8 cellular contexts compared by ENCODE assay signal in the genomic region with DNA sequence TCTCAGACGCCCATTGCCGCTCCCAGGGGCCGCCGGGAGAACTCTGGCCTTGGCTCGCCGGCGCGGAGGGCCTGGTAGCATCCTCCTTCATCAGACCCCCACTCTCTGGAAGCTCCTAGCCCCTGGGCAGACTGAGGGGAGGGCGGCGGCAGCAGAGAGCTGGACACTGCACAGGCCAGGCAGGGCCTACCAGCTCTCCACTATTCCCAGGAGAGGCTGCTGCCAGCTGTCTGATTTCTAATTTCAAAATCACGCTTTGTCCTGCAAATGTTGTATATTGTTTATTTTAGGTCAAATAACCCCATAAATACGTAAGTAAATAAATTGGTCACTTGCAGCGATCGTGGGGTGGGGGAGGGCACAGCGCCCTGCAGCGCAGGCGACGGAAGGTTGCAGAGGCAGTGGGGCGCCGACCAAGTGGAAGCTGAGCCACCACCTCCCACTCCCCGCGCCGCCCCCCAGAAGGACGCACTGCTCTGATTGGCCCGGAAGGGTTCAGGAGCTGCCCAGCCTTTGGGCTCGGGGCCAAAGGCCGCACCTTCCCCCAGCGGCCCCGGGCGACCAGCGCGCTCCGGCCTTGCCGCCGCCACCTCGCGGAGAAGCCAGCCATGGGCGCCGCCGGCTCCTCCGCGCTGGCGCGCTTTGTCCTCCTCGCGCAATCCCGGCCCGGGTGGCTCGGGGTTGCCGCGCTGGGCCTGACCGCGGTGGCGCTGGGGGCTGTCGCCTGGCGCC. TPM values are rescaled to one million over a fixed set of nuclear protein-coding genes. Genes with fewer than 3 reads are reported as not detected.
DNase-seq lines count a peak whose midpoint lies in the region; ATAC-seq and TF ChIP-seq lines count a peak whose summit lies in the region.

A gene (plus strand): TSS at position 577 of the 732 bp plus-strand sequence. CDS start 32 bp downstream, at position 609.

- H3K27me3 ChIP-seq in brain microvascular endothelial cell (replicated peaks) (no peaks in the 10 kb centered on the region), gastrocnemius medialis (no peaks in the 10 kb centered on the region)

- TF ChIP-seq CTCF in brain microvascular endothelial cell (IDR thresholded peaks at IDR 0.05; ENCODE audit: low read depth, low read length, missing control alignments) (no peak), gastrocnemius medialis (IDR thresholded peaks at IDR 0.05 in 4 of 5, conservative IDR thresholded peaks at IDR 0.05 in 1 of 5) (peak in 2 of 5 experiments; percentile 29 to 48)

- no peaks in the 10 kb centered on the region for H3K9me3 ChIP-seq in gastrocnemius medialis

- DNase-seq in ACHN (peak; percentile 79), NCI-H446 treated with DMSO at 0.1 percent for 48 hours (lab: John Stamatoyannopoulos, UW) (peak; percentile 66), brain microvascular endothelial cell (no peak), iPS-NIHi11 (ENCODE audit: low spot score) (peak; percentile 93), gastrocnemius medialis (peak; percentile 23 to 56), UCSD-AML1 (lab: John Stamatoyannopoulos, UW; ENCODE audit: unreplicated experiment) (no peak)

- intact Hi-C loops in gastrocnemius medialis (cut with DNase I; ENCODE audit: low total_unique reads) = loop anchor here (10.0 kb wide), 1 partner anchor 512 kb away; a partner anchor contains a TSS

- TF ChIP-seq POLR2A in gastrocnemius medialis (IDR thresholded peaks at IDR 0.05) = peak in 1 of 2 donors; percentile 20

- H3K36me3 ChIP-seq in brain microvascular endothelial cell (replicated peaks) (no peaks in the 10 kb centered on the region), gastrocnemius medialis (peaks cover 3% of the 10 kb centered on the region in 2 donors)

- no peak within 1 kb of the TSS for H3K27ac ChIP-seq in brain microvascular endothelial cell
- H3K27ac ChIP-seq in gastrocnemius medialis = peak within 1 kb of the TSS; percentile 56 to 76 (median 61)

- in situ Hi-C loops in ACHN (cut with HindIII; ENCODE audit: low pct_ligation_motif_present, low pct_unique_long_range_greater_than_20kb, low sequenced_read_pairs) (no loop called here), brain microvascular endothelial cell (cut with HindIII; ENCODE audit: low pct_ligation_motif_present, low sequenced_read_pairs) (no loop called here), gastrocnemius medialis (cut with MboI; ENCODE audit: low sequenced_read_pairs in 4 of 4) (loop anchor here in 2 of 4 donors (25.0 kb wide), 1 partner anchor 499 kb away; no protein-coding TSS in a partner anchor)

- H3K4me3 ChIP-seq in brain microvascular endothelial cell (ENCODE audit: low read depth, low read length) (peak within 1 kb of the TSS; percentile 56), gastrocnemius medialis (peak within 1 kb of the TSS; percentile 63 to 78 (median 66))

- peaks cover 14 to 30% of the 10 kb centered on the region in 2 donors for H3K4me1 ChIP-seq in gastrocnemius medialis

- ATAC-seq in GM18517 (IDR thresholded peaks at IDR 0.05; ENCODE audit: unreplicated experiment) (peak; percentile 66), HG03103 (IDR thresholded peaks at IDR 0.05; ENCODE audit: low read depth, unreplicated experiment) (peak; percentile 74), gastrocnemius medialis (peak; percentile 74 to 79)

RNA-seq across cellular contexts. Expression of the gene that starts here (rescaled TPM):
- 1 to 10 TPM; 1.2 to 2.9 (median 1.3) TPM for total RNA-seq in gastrocnemius medialis

Comparison
In these comparisons a context has a peak if more than half of its experiments do, and no peak if none do; other contexts are left out.
1. DNase-seq: peak in ACHN (single experiment), NCI-H446 treated with DMSO at 0.1 percent for 48 hours (single experiment), iPS-NIHi11 (single experiment) and gastrocnemius medialis (2 of 2); none in brain microvascular endothelial cell (single experiment) and UCSD-AML1 (single experiment).
2. Peak in every context shown above with its lines, with median percentiles within 50 percentile points of each other: ATAC-seq.